Comparison of ENCODE assay signal across 8 cellular contexts in the genomic region with DNA sequence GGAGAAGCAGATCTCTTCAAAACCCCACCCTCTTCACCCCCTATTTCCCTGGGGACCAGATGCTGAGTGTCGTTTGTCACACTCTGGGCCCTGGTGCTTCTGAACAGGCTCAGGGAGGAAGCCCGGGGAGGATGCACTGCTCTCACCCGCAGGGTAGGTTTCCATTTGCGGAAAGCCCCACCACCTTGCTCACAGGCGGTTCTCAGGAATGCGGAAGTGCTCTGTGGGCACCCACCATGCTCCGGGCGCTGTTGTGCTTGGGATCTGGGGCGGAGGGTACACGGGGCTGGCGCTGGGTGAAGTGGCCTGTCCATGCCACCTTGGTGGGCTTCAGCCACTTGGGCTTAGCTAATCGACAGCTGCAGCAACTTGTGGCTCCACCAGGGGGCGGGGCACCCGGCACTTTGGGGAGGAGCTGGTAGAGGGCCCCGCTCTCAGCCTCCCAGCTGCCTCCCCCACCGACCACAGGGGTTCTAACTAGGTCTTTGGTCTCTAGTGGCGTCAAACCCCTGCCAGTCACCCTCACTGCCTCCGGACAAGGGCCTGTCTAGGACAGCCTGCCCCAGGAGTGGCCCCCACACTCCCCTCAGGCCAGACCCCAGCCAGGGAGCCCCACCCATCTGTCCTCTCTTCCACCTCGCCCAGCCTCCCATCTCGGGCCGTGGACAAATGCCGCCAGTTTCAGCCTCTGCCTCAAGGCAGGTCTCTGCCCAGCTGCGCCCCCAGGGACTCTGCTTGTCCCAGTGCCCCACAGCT. TPM values are rescaled to one million over a fixed set of nuclear protein-coding genes. Genes with fewer than 3 reads are reported as not detected.
A peak's percentile ranks its signal among the peaks of the same experiment; 100 is the strongest.
DNase-seq lines count a peak whose midpoint lies in the region; ATAC-seq and TF ChIP-seq lines count a peak whose summit lies in the region.

No MANE protein-coding gene starts in this region.

- H3K4me3 ChIP-seq in BLaER1: peak overlapping the region; percentile 53
- H3K4me3 ChIP-seq in uterus: peak overlapping the region; percentile 9 to 28

- no peaks in the 10 kb centered on the region for H3K27me3 Mint-ChIP-seq in activated T-helper 17 cell treated with anti-CD3 and anti-CD28 coated beads, Interleukin-2, amount 50 U/mL, for 72 hours
- H3K27me3 Mint-ChIP-seq in glutamatergic neuron (ENCODE audit: unreplicated experiment): peaks cover 6% of the 10 kb centered on the region

- H3K4me3 Mint-ChIP-seq in activated T-helper 17 cell treated with anti-CD3 and anti-CD28 coated beads, Interleukin-2, amount 50 U/mL, for 72 hours: peak overlapping the region; percentile 78
- no peak overlapping the region for H3K4me3 Mint-ChIP-seq in glutamatergic neuron (ENCODE audit: unreplicated experiment)

- peaks cover 22% of the 10 kb centered on the region for H3K36me3 Mint-ChIP-seq in activated T-helper 17 cell treated with anti-CD3 and anti-CD28 coated beads, Interleukin-2, amount 50 U/mL, for 72 hours (ENCODE audit: low read depth)
- H3K36me3 Mint-ChIP-seq in glutamatergic neuron (ENCODE audit: unreplicated experiment): no peaks in the 10 kb centered on the region

- peak overlapping the region; percentile 78 for H3K9ac ChIP-seq in BLaER1

- H3K4me2 ChIP-seq in BLaER1: peak overlapping the region; percentile 97

- H3K27me3 ChIP-seq in BLaER1: no peaks in the 10 kb centered on the region
- H3K27me3 ChIP-seq in uterus: no peaks in the 10 kb centered on the region

- H3K4me1 ChIP-seq in BLaER1 (peaks cover 52% of the 10 kb centered on the region), uterus (no peaks in the 10 kb centered on the region)

- peak; percentile 85 for TF ChIP-seq CTCF in glutamatergic neuron (IDR thresholded peaks at IDR 0.05; ENCODE audit: partially characterized antibody, unreplicated experiment)
- peak; percentile 41 to 65 (median 51) for TF ChIP-seq CTCF in uterus (IDR thresholded peaks at IDR 0.05)

- H3K36me3 ChIP-seq in BLaER1 (peaks cover 43% of the 10 kb centered on the region), uterus (no peaks in the 10 kb centered on the region)

- no peaks in the 10 kb centered on the region for H4K20me1 ChIP-seq in BLaER1

- H3K4me1 Mint-ChIP-seq in activated T-helper 17 cell treated with anti-CD3 and anti-CD28 coated beads, Interleukin-2, amount 50 U/mL, for 72 hours: no peaks in the 10 kb centered on the region
- H3K4me1 Mint-ChIP-seq in glutamatergic neuron (ENCODE audit: low read depth, unreplicated experiment): no peaks in the 10 kb centered on the region

- H3K27ac ChIP-seq in BLaER1 (peak overlapping the region; percentile 94), uterus (no peak overlapping the region)

- peak; percentile 72 for DNase-seq in RPMI7951 (ENCODE audit: low read depth)
- DNase-seq in glutamatergic neuron: peak; percentile 80
- peak; percentile 62 for DNase-seq in retina
- DNase-seq in uterus: peak; percentile 51 to 52

- intact Hi-C loops in uterus (cut with DNase I; ENCODE audit: low total_unique reads): no loop called here

- no peak for TF ChIP-seq POLR2A in uterus (IDR thresholded peaks at IDR 0.05)

- peak; percentile 71 for ATAC-seq in GM18909 (IDR thresholded peaks at IDR 0.05; ENCODE audit: poor library complexity, unreplicated experiment)
- peak; percentile 74 for ATAC-seq in HG03159 (IDR thresholded peaks at IDR 0.05; ENCODE audit: unreplicated experiment)
- ATAC-seq in activated T-helper 17 cell treated with anti-CD3 and anti-CD28 coated beads, Interleukin-2, amount 50 U/mL, for 72 hours (replicated peaks): peak; percentile 91

- no peaks in the 10 kb centered on the region for H3K9me3 Mint-ChIP-seq in activated T-helper 17 cell treated with anti-CD3 and anti-CD28 coated beads, Interleukin-2, amount 50 U/mL, for 72 hours
- H3K9me3 Mint-ChIP-seq in glutamatergic neuron (ENCODE audit: unreplicated experiment): peaks cover 2% of the 10 kb centered on the region

- peak overlapping the region; percentile 94 for H3K27ac Mint-ChIP-seq in activated T-helper 17 cell treated with anti-CD3 and anti-CD28 coated beads, Interleukin-2, amount 50 U/mL, for 72 hours
- H3K27ac Mint-ChIP-seq in glutamatergic neuron (ENCODE audit: unreplicated experiment): no peak overlapping the region

- no peaks in the 10 kb centered on the region for H3K9me3 ChIP-seq in BLaER1
- H3K9me3 ChIP-seq in uterus: no peaks in the 10 kb centered on the region

RNA-seq across cellular contexts. Expression of gene NDUFV1, which starts 7.4 kb away (rescaled TPM):
- total RNA-seq in RPMI7951 (2014; rRNA removed; shearing (Covaris generic)): 203 and 251 TPM in 2 replicates
- total RNA-seq in activated T-helper 17 cell treated with anti-CD3 and anti-CD28 coated beads, Interleukin-2, amount 50 U/mL, for 72 hours: 100 to 1,000 TPM; 160 to 238 TPM
- total RNA-seq in glutamatergic neuron (ENCODE audit: unreplicated experiment) (216 TPM), uterus (100 to 1,000 TPM in 3 of 4 donors, 10 to 100 TPM in 1; 75.6 to 207 (median 142) TPM)

RNA-seq across cellular contexts. Expression of gene NUDT8, which starts 15.6 kb away (rescaled TPM):
- 7.2 and 11.6 TPM in 2 replicates for total RNA-seq in RPMI7951 (2014; rRNA removed; shearing (Covaris generic))
- total RNA-seq in activated T-helper 17 cell treated with anti-CD3 and anti-CD28 coated beads, Interleukin-2, amount 50 U/mL, for 72 hours: 10 to 100 TPM; 12.0 to 23.1 TPM
- total RNA-seq in glutamatergic neuron (ENCODE audit: unreplicated experiment) (5.8 TPM), uterus (1 to 10 TPM in 2 of 4 donors, not detected in 2; 3.5 to 7.6 TPM)

RNA-seq across cellular contexts. Expression of gene TBX10, which starts 25.4 kb away (rescaled TPM):
- not detected in 2 replicates for total RNA-seq in RPMI7951 (2014; rRNA removed; shearing (Covaris generic))
- total RNA-seq in activated T-helper 17 cell treated with anti-CD3 and anti-CD28 coated beads, Interleukin-2, amount 50 U/mL, for 72 hours: not detected
- not detected for total RNA-seq in glutamatergic neuron (ENCODE audit: unreplicated experiment)
- total RNA-seq in uterus: not detected

RNA-seq across cellular contexts. Expression of gene GSTP1, which starts 30.5 kb away (rescaled TPM):
- 1,090 and 1,270 TPM in 2 replicates for total RNA-seq in RPMI7951 (2014; rRNA removed; shearing (Covaris generic))
- 100 to 1,000 TPM; 187 to 394 TPM for total RNA-seq in activated T-helper 17 cell treated with anti-CD3 and anti-CD28 coated beads, Interleukin-2, amount 50 U/mL, for 72 hours
- total RNA-seq in glutamatergic neuron (ENCODE audit: unreplicated experiment) (712 TPM), uterus (100 to 1,000 TPM; 410 to 885 (median 651) TPM)

RNA-seq across cellular contexts. Expression of gene ACY3, which starts 36.4 kb away (rescaled TPM):
- total RNA-seq in RPMI7951 (2014; rRNA removed; shearing (Covaris generic)): 0.96 TPM in 1 of 2 replicates, not detected in the other
- total RNA-seq in activated T-helper 17 cell treated with anti-CD3 and anti-CD28 coated beads, Interleukin-2, amount 50 U/mL, for 72 hours: under 1 TPM in 1 of 2 donors, not detected in 1; 0.80 TPM
- not detected for total RNA-seq in glutamatergic neuron (ENCODE audit: unreplicated experiment)
- total RNA-seq in uterus: not detected
